8 cellular contexts compared by ENCODE assay signal in the genomic region with DNA sequence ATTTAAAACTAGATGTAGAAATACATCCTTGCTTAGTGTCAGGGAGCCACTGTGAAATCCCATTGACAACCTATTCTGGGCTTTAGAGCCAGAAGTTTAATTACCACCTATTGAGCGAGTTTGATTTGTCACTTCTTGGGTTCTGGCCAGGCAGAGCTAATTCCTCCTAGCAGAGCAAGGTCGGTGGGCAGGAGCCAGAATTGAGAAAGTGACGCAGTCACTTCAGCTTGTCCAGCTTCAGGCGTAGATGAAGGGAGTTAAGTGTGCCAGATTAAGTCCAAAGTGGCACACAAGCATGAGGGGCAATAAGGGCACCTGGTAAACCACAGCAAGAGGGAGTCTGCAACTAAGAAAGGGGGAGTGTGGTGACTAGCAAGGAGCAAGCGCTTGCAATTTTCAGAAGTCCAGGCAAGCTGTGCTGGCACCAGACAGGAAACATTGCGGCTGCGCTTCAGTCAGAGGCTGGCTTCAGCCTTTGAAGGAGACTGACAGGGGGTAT.
A peak's percentile ranks its signal among the peaks of the same experiment; 100 is the strongest.
DNase-seq lines count a peak whose midpoint lies in the region; ATAC-seq lines count a peak whose summit lies in the region.

No MANE protein-coding gene starts in this region.

- no peaks in the 10 kb centered on the region for H3K27me3 Mint-ChIP-seq in stimulated activated naive CD8-positive, alpha-beta T cell treated with anti-CD3 and anti-CD28 coated beads, Interleukin-15, amount 100 ng/mL, for 72 hours

- peak overlapping the region; percentile 6 to 69 (median 45); a peak in 15 of 22 replicates for H3K4me2 ChIP-seq in BLaER1 treated with 17β-estradiol and CSF1 and Interleukin-3, amounts not matched to agents 10 nM and 100 nM

- no peak overlapping the region for H3K4me3 ChIP-seq in BLaER1 treated with 17β-estradiol and CSF1 and Interleukin-3, amounts not matched to agents 10 nM and 100 nM

- DNase-seq in NCI-H1092 (lab: John Stamatoyannopoulos, UW) (peak; percentile 96), caudate nucleus (lab: John Stamatoyannopoulos, UW) (peak in 39 of 61 donors; percentile 5 to 86 (median 36)), middle frontal gyrus (ENCODE audit: extremely low spot score, low spot score) (peak; percentile 43), NCI-H526 treated with DMSO at 0.1 percent for 48 hours (lab: John Stamatoyannopoulos, UW) (no peak)
- no peak for DNase-seq in stimulated activated naive CD8-positive, alpha-beta T cell treated with anti-CD3 and anti-CD28 coated beads, Interleukin-15, amount 100 ng/mL, for 72 hours

- ATAC-seq in GM21515 (IDR thresholded peaks at IDR 0.05; ENCODE audit: unreplicated experiment) (no peak), HG03025 (IDR thresholded peaks at IDR 0.05; ENCODE audit: low FRiP score, unreplicated experiment) (no peak)
- no peak for ATAC-seq in stimulated activated naive CD8-positive, alpha-beta T cell treated with anti-CD3 and anti-CD28 coated beads, Interleukin-15, amount 100 ng/mL, for 72 hours

- H3K36me3 ChIP-seq in BLaER1 treated with 17β-estradiol and CSF1 and Interleukin-3, amounts not matched to agents 10 nM and 100 nM: peaks cover 0 to 19% (median 4%) of the 10 kb centered on the region in 11 experiments; a peak in 6 of 22 replicates

- no peak overlapping the region for H3K4me3 Mint-ChIP-seq in stimulated activated naive CD8-positive, alpha-beta T cell treated with anti-CD3 and anti-CD28 coated beads, Interleukin-15, amount 100 ng/mL, for 72 hours

- H3K4me1 ChIP-seq in BLaER1 treated with 17β-estradiol and CSF1 and Interleukin-3, amounts not matched to agents 10 nM and 100 nM: peaks cover 0 to 49% (median 31%) of the 10 kb centered on the region in 10 experiments; a peak in 17 of 20 replicates

- H3K9ac ChIP-seq in BLaER1 treated with 17β-estradiol and CSF1 and Interleukin-3, amounts not matched to agents 10 nM and 100 nM: peak overlapping the region in 3 of 11 experiments; percentile 5 to 12 (median 8); a peak in 1 of 22 replicates

- no peaks in the 10 kb centered on the region for H3K27me3 ChIP-seq in BLaER1 treated with 17β-estradiol and CSF1 and Interleukin-3, amounts not matched to agents 10 nM and 100 nM

- H3K4me1 Mint-ChIP-seq in stimulated activated naive CD8-positive, alpha-beta T cell treated with anti-CD3 and anti-CD28 coated beads, Interleukin-15, amount 100 ng/mL, for 72 hours: peaks cover 21% of the 10 kb centered on the region

- peak overlapping the region in 4 of 11 experiments; percentile 10 to 48 (median 30); a peak in 5 of 22 replicates for H3K27ac ChIP-seq in BLaER1 treated with 17β-estradiol and CSF1 and Interleukin-3, amounts not matched to agents 10 nM and 100 nM
- H3K27ac ChIP-seq in caudate nucleus (ENCODE audit: low read depth, low read length): peak overlapping the region; percentile 32

- H3K9me3 ChIP-seq in BLaER1 treated with 17β-estradiol and CSF1 and Interleukin-3, amounts not matched to agents 10 nM and 100 nM (replicated peaks in 1 of 11): peaks cover 20 to 34% (median 22%) of the 10 kb centered on the region in 11 experiments

- H3K9me3 Mint-ChIP-seq in stimulated activated naive CD8-positive, alpha-beta T cell treated with anti-CD3 and anti-CD28 coated beads, Interleukin-15, amount 100 ng/mL, for 72 hours: peaks cover 0 to 7% of the 10 kb centered on the region in 2 donors

- H4K20me1 ChIP-seq in BLaER1 treated with 17β-estradiol and CSF1 and Interleukin-3, amounts not matched to agents 10 nM and 100 nM: no peaks in the 10 kb centered on the region; a peak in 1 of 22 replicates

- H3K27ac Mint-ChIP-seq in stimulated activated naive CD8-positive, alpha-beta T cell treated with anti-CD3 and anti-CD28 coated beads, Interleukin-15, amount 100 ng/mL, for 72 hours: no peak overlapping the region

Comparison
In these comparisons a context has a peak if more than half of its experiments do, and no peak if none do; other contexts are left out.
1. DNase-seq: peak in NCI-H1092 (single experiment), caudate nucleus (39 of 61) and middle frontal gyrus (single experiment); none in NCI-H526 treated with DMSO at 0.1 percent for 48 hours (single experiment) and stimulated activated naive CD8-positive, alpha-beta T cell treated with anti-CD3 and anti-CD28 coated beads, Interleukin-15, amount 100 ng/mL, for 72 hours (0 of 2).